Comparison of ENCODE assay signal across 8 cellular contexts in the genomic region with DNA sequence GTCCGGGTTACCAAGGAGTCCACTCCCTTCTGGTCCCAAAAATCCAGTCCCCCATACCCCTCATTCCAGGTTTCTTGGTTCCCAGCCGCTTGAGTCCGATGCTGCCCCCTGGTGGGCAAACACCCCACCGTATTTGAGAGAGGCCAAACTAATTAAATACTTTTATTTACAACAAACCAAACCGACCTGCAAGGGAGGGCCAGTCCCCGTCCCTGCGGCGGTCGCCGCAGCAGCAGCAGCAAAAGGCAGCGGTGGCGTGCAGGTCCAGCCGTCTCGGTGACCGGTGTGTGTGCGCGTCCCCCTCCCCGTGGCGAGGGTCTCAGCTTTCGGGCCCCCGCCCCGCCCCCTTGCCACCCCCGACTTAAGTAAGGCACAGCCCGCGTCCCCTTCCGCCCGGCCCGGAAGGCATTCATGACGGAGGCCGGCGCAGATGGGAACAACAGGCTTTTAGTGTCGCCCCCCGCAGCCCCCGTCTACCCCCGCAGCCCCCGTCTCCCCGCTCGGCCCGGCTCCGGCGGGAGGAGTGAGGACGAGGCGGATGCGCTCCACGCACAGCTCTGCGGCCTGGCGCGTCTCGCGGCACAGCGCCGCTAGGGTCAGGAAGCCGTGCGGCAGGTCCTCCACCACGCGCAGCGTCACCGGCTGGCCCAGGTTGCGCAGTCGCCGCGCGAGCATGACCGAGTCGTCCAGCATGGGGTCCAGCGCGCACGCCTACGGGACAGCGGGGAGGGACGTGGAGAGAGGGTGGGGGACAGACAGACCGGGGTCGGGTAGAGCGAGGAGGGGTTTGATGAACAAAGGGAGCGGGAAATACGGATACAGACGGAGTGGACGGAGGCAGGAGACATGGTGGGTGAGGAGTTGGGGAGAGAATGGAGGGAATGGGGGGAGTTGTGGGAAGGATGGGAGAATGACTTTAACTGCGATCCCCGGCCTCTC. TPM values are rescaled to one million over a fixed set of nuclear protein-coding genes. Genes with fewer than 3 reads are reported as not detected.
DNase-seq lines count a peak whose midpoint lies in the region; ATAC-seq and TF ChIP-seq lines count a peak whose summit lies in the region.

No MANE protein-coding gene starts in this region.

- CTCF ChIA-PET in activated CD4-positive, alpha-beta T cell treated with anti-CD3 and anti-CD28 coated beads for 36 hours (lab: Charles Lee) = interaction anchor here (0.6 to 2.6 kb wide), 14 partner anchors 15 to 269 kb away, joined by 3 to 9 read pairs (median 4); partner anchors contain the start of gene POU2F2

- TF ChIP-seq CTCF in choroid plexus epithelial cell (conservative IDR thresholded peaks at IDR 0.05; ENCODE audit: low read depth, low read length) = peak; percentile 84

- POLR2A ChIA-PET in activated CD4-positive, alpha-beta T cell treated with anti-CD3 and anti-CD28 coated beads for 36 hours (lab: Charles Lee) = interaction anchor here (0.6 to 1.3 kb wide), 2 partner anchors 22 to 45 kb away, joined by 4 to 7 read pairs; no protein-coding TSS in a partner anchor

- peak overlapping the region; percentile 64 for H3K4me3 ChIP-seq in choroid plexus epithelial cell (ENCODE audit: low read depth, low read length)

- peak overlapping the region; percentile 25 for H3K27ac Mint-ChIP-seq in activated CD4-positive, alpha-beta T cell treated with anti-CD3 and anti-CD28 coated beads for 36 hours

- H3K4me3 Mint-ChIP-seq in activated CD4-positive, alpha-beta T cell treated with anti-CD3 and anti-CD28 coated beads for 36 hours = peak overlapping the region; percentile 71

- H3K36me3 Mint-ChIP-seq in activated CD4-positive, alpha-beta T cell treated with anti-CD3 and anti-CD28 coated beads for 36 hours (ENCODE audit: low read depth) = peaks cover 11% of the 10 kb centered on the region

- intact Hi-C loops in activated CD4-positive, alpha-beta T cell treated with anti-CD3 and anti-CD28 coated beads for 36 hours (cut with DNase I, micrococcal nuclease) = loop anchor here in 1 of 2 experiments (1.0 kb wide), 1 partner anchor 268 kb away; no protein-coding TSS in a partner anchor
- intact Hi-C loops in left colon (cut with DNase I, micrococcal nuclease) = no loop called here

- H3K9me3 Mint-ChIP-seq in activated CD4-positive, alpha-beta T cell treated with anti-CD3 and anti-CD28 coated beads for 36 hours (ENCODE audit: low read depth) = no peaks in the 10 kb centered on the region

- DNase-seq in NCI-H2081 (lab: John Stamatoyannopoulos, UW) (peak; percentile 63 to 68), NCI-H2081 treated with DMSO at 0.1 percent for 48 hours (lab: John Stamatoyannopoulos, UW) (no peak), NCI-H2196 treated with DMSO at 0.1 percent for 48 hours (lab: John Stamatoyannopoulos, UW; ENCODE audit: unreplicated experiment) (peak; percentile 37), choroid plexus epithelial cell (ENCODE audit: low read depth) (peak; percentile 84), left colon (peak; percentile 55 to 88)
- DNase-seq in activated CD4-positive, alpha-beta T cell treated with anti-CD3 and anti-CD28 coated beads for 36 hours = peak; percentile 84
- DNase-seq in stimulated activated CD4-positive, alpha-beta T cell treated with anti-CD3 and anti-CD28 coated beads, Interleukin-1b, Interleukin-23, amount 100 ng/mL, for 1 hour (ENCODE audit: low read depth in 2 of 2) = peak; percentile 57 to 72

- peaks cover 24% of the 10 kb centered on the region for H3K4me1 Mint-ChIP-seq in activated CD4-positive, alpha-beta T cell treated with anti-CD3 and anti-CD28 coated beads for 36 hours

- H3K27me3 Mint-ChIP-seq in activated CD4-positive, alpha-beta T cell treated with anti-CD3 and anti-CD28 coated beads for 36 hours = no peaks in the 10 kb centered on the region

- peak; percentile 53 for ATAC-seq in activated CD4-positive, alpha-beta T cell treated with anti-CD3 and anti-CD28 coated beads for 36 hours
- ATAC-seq in left colon (peak; percentile 61), HG03196 (IDR thresholded peaks at IDR 0.05; ENCODE audit: unreplicated experiment) (no peak)

RNA-seq across cellular contexts. Expression of gene CNFN, which starts 11.5 kb away (rescaled TPM):
- total RNA-seq in activated CD4-positive, alpha-beta T cell treated with anti-CD3 and anti-CD28 coated beads for 36 hours = not detected
- 1 to 10 TPM; 4.2 to 5.4 TPM for total RNA-seq in left colon

RNA-seq across cellular contexts. Expression of gene LIPE, which starts 25.6 kb away (rescaled TPM):
- total RNA-seq in activated CD4-positive, alpha-beta T cell treated with anti-CD3 and anti-CD28 coated beads for 36 hours = 10 to 100 TPM; 27.8 to 32.8 TPM
- total RNA-seq in left colon = 1 to 10 TPM; 7.1 to 9.7 TPM

RNA-seq across cellular contexts. Expression of gene CXCL17, which starts 41.1 kb away (rescaled TPM):
- total RNA-seq in activated CD4-positive, alpha-beta T cell treated with anti-CD3 and anti-CD28 coated beads for 36 hours = not detected
- not detected for total RNA-seq in left colon

Comparison
In these comparisons a context has a peak if more than half of its experiments do, and no peak if none do; other contexts are left out.
1. RNA of gene CNFN, which starts 11.5 kb away (total RNA-seq): 4.2 to 5.4 TPM in left colon; not detected in activated CD4-positive, alpha-beta T cell treated with anti-CD3 and anti-CD28 coated beads for 36 hours; every median in the first group is over 4 times any median in the second.